Comparison of ENCODE assay signal across 8 cellular contexts in the genomic region with DNA sequence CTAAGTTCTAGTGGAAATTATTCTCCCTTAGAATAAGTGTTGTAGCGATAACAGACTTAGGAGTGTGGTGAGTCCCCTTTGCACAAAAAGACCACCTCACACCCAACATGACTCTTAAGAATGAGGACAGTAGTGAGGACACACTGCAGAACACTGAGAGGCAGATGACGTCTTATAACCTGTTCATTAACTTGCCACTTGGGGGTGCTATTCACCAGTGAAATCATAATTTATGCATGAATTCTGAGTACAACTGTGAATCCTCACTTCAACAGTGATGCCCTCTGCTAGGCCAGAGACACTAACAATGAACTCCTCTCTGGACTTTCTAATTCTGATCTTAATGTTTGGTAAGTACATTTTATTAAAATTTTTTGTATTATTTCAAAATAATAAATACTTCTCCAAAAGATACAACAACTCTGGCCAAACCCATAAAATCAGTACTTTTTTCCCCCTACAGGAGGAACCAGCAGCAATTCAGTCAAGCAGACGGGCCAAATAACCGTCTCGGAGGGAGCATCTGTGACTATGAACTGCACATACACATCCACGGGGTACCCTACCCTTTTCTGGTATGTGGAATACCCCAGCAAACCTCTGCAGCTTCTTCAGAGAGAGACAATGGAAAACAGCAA.
DNase-seq lines count a peak whose midpoint lies in the region; ATAC-seq, FAIRE-seq and TF ChIP-seq lines count a peak whose summit lies in the region.

No MANE protein-coding gene starts in this region.

- 0% methylated on average over 6 of the region's 6 CpGs for WGBS in GM12878 (ENCODE audit: insufficient coverage, insufficient replicate concordance, low lambda C conversion rate, missing lambda C conversion rate)
- WGBS in thyroid gland, 2 donors, result 52 to 55% methylated on average over 6 of the region's 6 CpGs

- in situ Hi-C loops in GM12878 (cut with MboI), result loop anchor here (10.0 kb wide), 1 partner anchor 530 kb away; no protein-coding TSS in a partner anchor

- RAD21 ChIA-PET in GM12878 (lab: Charles Lee; ENCODE audit: unreplicated experiment), result interaction anchor here (0.6 to 3.0 kb wide), 16 partner anchors 9 to 256 kb away, joined by 3 to 21 read pairs (median 5); no protein-coding TSS in a partner anchor

- SMC1A ChIA-PET in GM12878 (lab: Charles Lee; ENCODE audit: uncharacterized antibody, unreplicated experiment), result interaction anchor here (0.7 to 2.9 kb wide), 28 partner anchors 7 to 337 kb away, joined by 3 to 23 read pairs (median 4); no protein-coding TSS in a partner anchor

- TF ChIP-seq CTCF in GM10266 (IDR thresholded peaks at IDR 0.05; ENCODE audit: control insufficient read depth, insufficient read depth, low read depth, missing control alignments), result peak; percentile 71
- peak; percentile 55 to 80 (median 69); a peak in 5 of 6 replicates for TF ChIP-seq CTCF in GM12878 (IDR thresholded peaks at IDR 0.05 in 2 of 3, conservative IDR thresholded peaks at IDR 0.05 in 1 of 3; ENCODE audit: control insufficient read depth in 2 of 3, extremely low read depth in 1 of 3, insufficient read depth in 1 of 3, low read depth in 3 of 3, low read length in 3 of 3)
- peak in 5 of 6 experiments; percentile 40 to 63 (median 62) for TF ChIP-seq CTCF in thyroid gland (IDR thresholded peaks at IDR 0.05)

- H3K4me3 ChIP-seq in GM12878, result no peak overlapping the region
- H3K4me3 ChIP-seq in thyroid gland (replicated peaks in 1 of 3), result no peak overlapping the region

- H3K4me1 ChIP-seq in GM12878 (ENCODE audit: control insufficient read depth, insufficient read depth, low read length), result no peaks in the 10 kb centered on the region
- no peaks in the 10 kb centered on the region for H3K4me1 ChIP-seq in thyroid gland

- H3K9me3 ChIP-seq in GM12878 (replicated peaks; ENCODE audit: control insufficient read depth, insufficient read depth, low read length) (no peaks in the 10 kb centered on the region), thyroid gland (no peaks in the 10 kb centered on the region)

- CTCF ChIA-PET in GM12878 (lab: Yijun Ruan, JAX), result interaction anchor here (0.7 to 3.0 kb wide), 33 partner anchors 9 to 339 kb away, joined by 3 to 45 read pairs (median 5); no protein-coding TSS in a partner anchor

- H3K27me3 ChIP-seq in GM12878 (replicated peaks in 1 of 2; ENCODE audit: control insufficient read depth in 2 of 2, insufficient read depth in 2 of 2, low read length in 1 of 2), result no peaks in the 10 kb centered on the region
- no peaks in the 10 kb centered on the region for H3K27me3 ChIP-seq in thyroid gland

- BruUV-seq in GM12878 (replicated peaks; lab: Mats Ljungman, UMichigan), result no TSS peak

- H3K79me2 ChIP-seq in GM12878 (ENCODE audit: control insufficient read depth, insufficient read depth, low read length), result no peaks in the 10 kb centered on the region

- TF ChIP-seq RAD21 in GM12878 (IDR thresholded peaks at IDR 0.05; ENCODE audit: insufficient read depth, low read depth, low read length), result peak; percentile 75

- H3K9ac ChIP-seq in GM12878 (ENCODE audit: control insufficient read depth, insufficient read depth, low read length), result no peak overlapping the region

- H3K4me2 ChIP-seq in GM12878 (ENCODE audit: control insufficient read depth, insufficient read depth), result no peak overlapping the region

- POLR2A ChIA-PET in GM12878 (lab: Charles Lee), result interaction anchor here (0.8 kb wide), 1 partner anchor 9 kb away, joined by 3 read pairs; no protein-coding TSS in a partner anchor

- FAIRE-seq in GM12878 (lab: Jason Lieb, UNC) (peak; percentile 96), islet of Langerhans (lab: Jason Lieb, UNC) (peak; percentile 93)

- H4K20me1 ChIP-seq in GM12878 (ENCODE audit: control insufficient read depth, insufficient read depth), result no peaks in the 10 kb centered on the region

- DNase-seq in AG08395 (ENCODE audit: low spot score) (peak; percentile 58), GM10266 (ENCODE audit: extremely low spot score) (peak; percentile 62), NCI-H69 (lab: John Stamatoyannopoulos, UW) (peak; percentile 64), GM12878 (ENCODE audit: low read depth, low spot score) (peak; percentile 48), thyroid gland (no peak)

- H3K36me3 ChIP-seq in GM12878 (ENCODE audit: control insufficient read depth in 2 of 2, insufficient read depth in 2 of 2, low read length in 1 of 2) (no peaks in the 10 kb centered on the region), thyroid gland (no peaks in the 10 kb centered on the region)

- TF ChIP-seq EP300 in GM12878 (IDR thresholded peaks at IDR 0.05; ENCODE audit: borderline replicate concordance in 1 of 2, control insufficient read depth in 1 of 2, low read depth in 2 of 2, low read length in 2 of 2), result no peak

- intact Hi-C loops in GM12878 (cut with micrococcal nuclease; ENCODE audit: unreplicated experiment) (loop anchor here (2.0 to 10.0 kb wide), 6 partner anchors 87 to 340 kb away; no protein-coding TSS in a partner anchor), thyroid gland (cut with DNase I) (no loop called here)

- TF ChIP-seq POLR2A in GM12878 (IDR thresholded peaks at IDR 0.05; ENCODE audit: low read depth, low read length) (no peak), thyroid gland (IDR thresholded peaks at IDR 0.05) (no peak)

- no peak overlapping the region for H3K27ac ChIP-seq in GM12878 (ENCODE audit: control insufficient read depth, insufficient read depth)
- H3K27ac ChIP-seq in thyroid gland, result no peak overlapping the region

- no peak overlapping the region for H2AFZ ChIP-seq in GM12878 (ENCODE audit: control insufficient read depth, low read depth, low read length)

- ATAC-seq in HG02938 (IDR thresholded peaks at IDR 0.05; ENCODE audit: unreplicated experiment) (peak; percentile 77), GM12878 (peak; percentile 98), GM21737 (IDR thresholded peaks at IDR 0.05; ENCODE audit: unreplicated experiment) (no peak)

TF ChIP-seq in GM12878, 131 proteins besides CTCF, POLR2A, EP300 and RAD21 (continues in another document):
- no peak for TF ChIP-seq CBX3 (IDR thresholded peaks at IDR 0.05; ENCODE audit: borderline replicate concordance, low read depth)
- 0 out of 4 replicates have a peak, but pooled peaks of 1 of the 2 experiments have one; percentile 15 for TF ChIP-seq BHLHE40 (IDR thresholded peaks at IDR 0.05; ENCODE audit: borderline replicate concordance in 1 of 2, low read depth in 2 of 2, low read length in 1 of 2)
- TF ChIP-seq, protein P1, sequence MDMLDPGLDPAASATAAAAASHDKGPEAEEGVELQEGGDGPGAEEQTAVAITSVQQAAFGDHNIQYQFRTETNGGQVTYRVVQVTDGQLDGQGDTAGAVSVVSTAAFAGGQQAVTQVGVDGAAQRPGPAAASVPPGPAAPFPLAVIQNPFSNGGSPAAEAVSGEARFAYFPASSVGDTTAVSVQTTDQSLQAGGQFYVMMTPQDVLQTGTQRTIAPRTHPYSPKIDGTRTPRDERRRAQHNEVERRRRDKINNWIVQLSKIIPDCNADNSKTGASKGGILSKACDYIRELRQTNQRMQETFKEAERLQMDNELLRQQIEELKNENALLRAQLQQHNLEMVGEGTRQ (IDR thresholded peaks at IDR 0.05; ENCODE audit: borderline replicate concordance, low read depth, low read length), result no peak
- no peak for TF ChIP-seq REST (IDR thresholded peaks at IDR 0.05; ENCODE audit: low read depth, low read length)
- no peak for TF ChIP-seq BMI1 (IDR thresholded peaks at IDR 0.05; ENCODE audit: borderline replicate concordance)
- peak; percentile 81 for TF ChIP-seq CREM (IDR thresholded peaks at IDR 0.05; ENCODE audit: low read depth)
- peak; percentile 96 for TF ChIP-seq POU2F2 (IDR thresholded peaks at IDR 0.05; ENCODE audit: borderline replicate concordance, low read depth, low read length)
- no peak for TF ChIP-seq ZZZ3 (IDR thresholded peaks at IDR 0.05; ENCODE audit: control insufficient read depth, insufficient read length, low read depth)
- no peak for TF ChIP-seq YY1 (IDR thresholded peaks at IDR 0.05; ENCODE audit: low read depth, low read length)
- TF ChIP-seq EED (IDR thresholded peaks at IDR 0.05; ENCODE audit: low read depth), result no peak
- no peak for TF ChIP-seq PAX8 (IDR thresholded peaks at IDR 0.05)
- TF ChIP-seq ATF7 (IDR thresholded peaks at IDR 0.05; ENCODE audit: low read depth), result peak; percentile 85
- peak; percentile 68 for TF ChIP-seq SMC3 (IDR thresholded peaks at IDR 0.05; ENCODE audit: borderline replicate concordance, low read length)
- TF ChIP-seq POLR2AphosphoS2 (IDR thresholded peaks at IDR 0.05; ENCODE audit: low read depth, low read length), result no peak
- no peak for TF ChIP-seq CREB1 (IDR thresholded peaks at IDR 0.05; ENCODE audit: low read depth)

Comparison
In these comparisons a context has a peak if more than half of its experiments do, and no peak if none do; other contexts are left out.
1. DNase-seq: peak in AG08395 (single experiment), GM10266 (single experiment), NCI-H69 (single experiment) and GM12878 (single experiment); none in thyroid gland (0 of 2).
2. Peak in every context shown above with its lines, with median percentiles within 50 percentile points of each other: CTCF ChIP-seq.